ENCODE assay signal across 9 cellular contexts in the genomic region with DNA sequence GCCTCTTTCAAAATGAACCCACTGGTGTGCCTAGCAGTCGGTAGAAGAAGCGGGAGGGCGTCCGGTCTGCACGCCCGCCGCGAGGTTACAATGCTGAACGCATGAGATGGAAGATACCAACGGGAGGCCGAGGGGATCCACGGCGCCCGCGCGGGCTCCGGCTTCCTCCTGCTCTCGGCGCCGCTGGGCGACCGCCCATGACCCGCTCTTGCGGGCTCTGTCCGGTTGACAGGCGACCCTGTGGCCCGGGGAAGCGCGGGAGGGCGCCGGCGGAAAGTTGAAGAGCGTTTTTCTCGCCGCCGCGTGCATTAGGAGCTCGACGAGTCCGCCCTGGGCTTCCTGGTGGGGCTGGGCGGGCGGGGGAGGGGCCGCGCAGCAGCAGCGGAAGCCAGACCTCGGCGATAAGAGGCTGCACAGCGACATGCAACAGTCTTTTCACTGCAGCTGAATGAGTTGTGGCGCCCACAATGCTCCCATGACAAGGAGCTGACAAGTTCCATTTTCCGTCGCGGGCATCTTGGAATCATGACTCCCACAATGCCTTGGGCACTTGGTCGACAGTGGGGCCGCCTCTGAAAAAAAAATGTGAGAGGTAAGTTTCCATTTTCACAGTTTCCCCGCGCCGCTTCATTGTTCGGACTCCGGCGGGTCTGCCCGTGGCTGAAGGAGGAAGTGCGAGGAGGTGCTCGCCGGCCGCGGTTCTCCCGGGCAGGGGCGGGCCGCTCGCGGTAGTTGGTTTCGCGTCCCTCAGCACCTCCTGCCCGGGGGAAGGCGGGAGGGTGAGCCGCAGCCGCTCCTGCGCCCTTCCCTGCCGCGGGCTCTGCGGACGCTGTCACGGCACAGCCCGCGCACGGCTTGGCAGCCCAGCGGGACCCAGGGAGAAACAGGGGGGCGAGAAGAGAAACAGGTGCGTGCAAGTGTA. TPM values are rescaled to one million over a fixed set of nuclear protein-coding genes. Genes with fewer than 3 reads are reported as not detected.
A peak's percentile ranks its signal among the peaks of the same experiment; 100 is the strongest.
DNase-seq lines count a peak whose midpoint lies in the region; ATAC-seq, FAIRE-seq and TF ChIP-seq lines count a peak whose summit lies in the region.
"Had no signal": no experiment of that assay in that cellular context is flagged by ENCODE, and none has a peak within 500 bp of the region (broad histone marks: within the 10 kb centered on the region; RNA-seq: fewer than 3 reads in every experiment).

A gene with protein sequence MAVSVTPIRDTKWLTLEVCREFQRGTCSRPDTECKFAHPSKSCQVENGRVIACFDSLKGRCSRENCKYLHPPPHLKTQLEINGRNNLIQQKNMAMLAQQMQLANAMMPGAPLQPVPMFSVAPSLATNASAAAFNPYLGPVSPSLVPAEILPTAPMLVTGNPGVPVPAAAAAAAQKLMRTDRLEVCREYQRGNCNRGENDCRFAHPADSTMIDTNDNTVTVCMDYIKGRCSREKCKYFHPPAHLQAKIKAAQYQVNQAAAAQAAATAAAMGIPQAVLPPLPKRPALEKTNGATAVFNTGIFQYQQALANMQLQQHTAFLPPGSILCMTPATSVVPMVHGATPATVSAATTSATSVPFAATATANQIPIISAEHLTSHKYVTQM (plus strand): TSS at position 429 of the 922 bp plus-strand sequence. CDS start 31,265 bp downstream, outside the sequence.

- no peaks in the 10 kb centered on the region for H3K9me3 ChIP-seq in A549
- no peaks in the 10 kb centered on the region for H3K9me3 ChIP-seq in mammary epithelial cell (replicated peaks; ENCODE audit: insufficient read depth, low read length)
- H3K9me3 ChIP-seq in small intestine (ENCODE audit: control insufficient read depth, low read depth) = no peaks in the 10 kb centered on the region

- no peaks in the 10 kb centered on the region for H3K36me3 Mint-ChIP-seq in WTC11

- dilution Hi-C loops in mammary epithelial cell (cut with HindIII; ENCODE audit: low sequenced_read_pairs) = no loop called here

- no peaks in the 10 kb centered on the region for H3K27me3 ChIP-seq in mammary epithelial cell (ENCODE audit: insufficient read depth, low read length)
- H3K27me3 ChIP-seq in small intestine (ENCODE audit: control insufficient read depth in 2 of 2, insufficient read depth in 2 of 2, low read length in 2 of 2) = no peaks in the 10 kb centered on the region

- H3K9ac ChIP-seq in mammary epithelial cell (ENCODE audit: insufficient read depth, low read length) = peak within 1 kb of the TSS; percentile 92

- peak within 1 kb of the TSS; percentile 87 for H3K4me3 Mint-ChIP-seq in WTC11

- WGBS in A549 (ENCODE audit: missing lambda C conversion rate) = 0% methylated on average over 23 of the region's 89 CpGs
- 2% methylated on average over 23 of the region's 89 CpGs for WGBS in mammary epithelial cell (ENCODE audit: low coverage, missing lambda C conversion rate)
- WGBS in small intestine, 3 donors = 0% methylated on average over 75 to 89 of the region's 89 CpGs

- H3K4me2 ChIP-seq in A549 = peak within 1 kb of the TSS; percentile 69
- peak within 1 kb of the TSS; percentile 92 for H3K4me2 ChIP-seq in mammary epithelial cell (ENCODE audit: insufficient read depth, low read depth, low read length)

- no peak for TF ChIP-seq CTCF in A549 (IDR thresholded peaks at IDR 0.05)
- no peak for TF ChIP-seq CTCF in WTC11 (IDR thresholded peaks at IDR 0.05)
- no peak for TF ChIP-seq CTCF in mammary epithelial cell (conservative IDR thresholded peaks at IDR 0.05 in 1 of 2, IDR thresholded peaks at IDR 0.05 in 1 of 2; ENCODE audit: extremely low read depth in 1 of 2, insufficient read depth in 1 of 2, low read depth in 1 of 2, low read length in 2 of 2)

- peak; percentile 79 for ATAC-seq in A549
- peak; percentile 43 for ATAC-seq in GM18870 (IDR thresholded peaks at IDR 0.05; ENCODE audit: unreplicated experiment)
- ATAC-seq in HG03108 (IDR thresholded peaks at IDR 0.05; ENCODE audit: unreplicated experiment) = peak; percentile 58
- ATAC-seq in WTC11 = peak; percentile 77

- H3K27ac ChIP-seq in A549 = peak within 1 kb of the TSS; percentile 96 to 98
- peak within 1 kb of the TSS; percentile 90 for H3K27ac ChIP-seq in mammary epithelial cell (ENCODE audit: insufficient read depth, low read depth, low read length)
- H3K27ac ChIP-seq in small intestine (ENCODE audit: low read depth in 1 of 2, low read length in 1 of 2) = peak within 1 kb of the TSS; percentile 99 to 100

- H3K79me2 ChIP-seq in mammary epithelial cell (ENCODE audit: insufficient read depth, low read length) = peaks cover 52% of the 10 kb centered on the region

- TSS peak; percentile 40 for BruUV-seq in mammary epithelial cell (replicated peaks; lab: Mats Ljungman, UMichigan)

- H3K4me1 ChIP-seq in A549 = peaks cover 50% of the 10 kb centered on the region
- H3K4me1 ChIP-seq in mammary epithelial cell (ENCODE audit: insufficient read depth, low read length) = peaks cover 33% of the 10 kb centered on the region
- peaks cover 6 to 18% of the 10 kb centered on the region in 2 donors for H3K4me1 ChIP-seq in small intestine (ENCODE audit: control insufficient read depth in 2 of 2, insufficient read depth in 1 of 2, low read depth in 1 of 2, low read length in 1 of 2)

- H2AFZ ChIP-seq in mammary epithelial cell (ENCODE audit: low read depth, low read length) = peak within 1 kb of the TSS; percentile 83

- H3K4me1 Mint-ChIP-seq in WTC11 = peaks cover 44% of the 10 kb centered on the region

- in situ Hi-C loops in mammary epithelial cell (cut with MboI; ENCODE audit: low sequenced_read_pairs in 2 of 2) = loop anchor here in 1 of 2 donors (25.0 kb wide), 1 partner anchor 181 kb away; no protein-coding TSS in a partner anchor

- no peak for TF ChIP-seq EP300 in A549 (IDR thresholded peaks at IDR 0.05)

- TF ChIP-seq POLR2A in A549 (IDR thresholded peaks at IDR 0.05; ENCODE audit: low read length) = peak; percentile 87

- H3K4me3 ChIP-seq in A549 (peak within 1 kb of the TSS; percentile 65), mammary epithelial cell (replicated peaks in 1 of 3; ENCODE audit: insufficient read depth in 1 of 3, low read depth in 2 of 3, low read length in 3 of 3) (peak within 1 kb of the TSS; percentile 62 to 87 (median 66)), small intestine (ENCODE audit: low read depth in 1 of 2, low read length in 2 of 2) (peak within 1 kb of the TSS; percentile 80 to 97)

- FAIRE-seq in A549 (lab: Jason Lieb, UNC) = no peak
- no peak for FAIRE-seq in small intestine (lab: Jason Lieb, UNC)
- FAIRE-seq: G401.6 had no signal

- DNase-seq in A549 (ENCODE audit: low read depth in 1 of 2, low spot score in 1 of 2) (peak; percentile 36 to 88), NCI-H2227 (lab: John Stamatoyannopoulos, UW; ENCODE audit: unreplicated experiment) (peak; percentile 79), WTC11 (ENCODE audit: low spot score) (peak; percentile 74), mammary epithelial cell (peak; percentile 78), iPS-NIHi11 (ENCODE audit: low spot score) (peak; percentile 63), small intestine (peak; percentile 90)

- H4K20me1 ChIP-seq in mammary epithelial cell (ENCODE audit: insufficient read depth, low read length) = no peaks in the 10 kb centered on the region

- H3K27me3 Mint-ChIP-seq in WTC11 (ENCODE audit: low read depth) = peaks cover 22% of the 10 kb centered on the region

- POLR2A ChIA-PET in A549 (lab: Yijun Ruan, JAX) (interaction anchor here (0.6 to 1.8 kb wide), 25 partner anchors 8 to 328 kb away, joined by 3 to 19 read pairs (median 4); no protein-coding TSS in a partner anchor), WTC11 (lab: Charles Lee) (interaction anchor here (0.5 to 1.0 kb wide), 4 partner anchors 19 to 1897 kb away, joined by 3 to 8 read pairs (median 3); no protein-coding TSS in a partner anchor)

- H3K9me3 Mint-ChIP-seq in WTC11 = no peaks in the 10 kb centered on the region

- intact Hi-C loops in mammary epithelial cell (cut with micrococcal nuclease) = loop anchor here (2.0 to 5.0 kb wide), 4 partner anchors 30 to 241 kb away; no protein-coding TSS in a partner anchor

- H3K36me3 ChIP-seq in mammary epithelial cell (ENCODE audit: insufficient read depth, low read length) (no peaks in the 10 kb centered on the region), small intestine (ENCODE audit: control insufficient read depth in 2 of 2, insufficient read depth in 2 of 2, low read length in 2 of 2) (no peaks in the 10 kb centered on the region)

- TF ChIP-seq RAD21 in A549 (conservative IDR thresholded peaks at IDR 0.05 in 1 of 2, IDR thresholded peaks at IDR 0.05 in 1 of 2) = peak in 1 of 2 experiments; percentile 45; a peak in 2 of 5 replicates

- CTCF ChIA-PET in A549 (lab: Yijun Ruan, JAX) = interaction anchor here (1.2 to 1.4 kb wide), 3 partner anchors 10 to 183 kb away, joined by 3 to 4 read pairs (median 3); no protein-coding TSS in a partner anchor
- CTCF ChIA-PET in WTC11 (lab: Charles Lee) = interaction anchor here (1.0 to 1.3 kb wide), 3 partner anchors 85 to 197 kb away, joined by 3 read pairs; no protein-coding TSS in a partner anchor
- CTCF ChIA-PET in mammary epithelial cell (lab: Charles Lee; ENCODE audit: low non-redundant PET) = no interaction called here

- peak within 1 kb of the TSS; percentile 94 for H3K27ac Mint-ChIP-seq in WTC11

TF ChIP-seq in A549, 52 proteins besides CTCF, POLR2A, EP300 and RAD21 (continues in another document):
- no peak for TF ChIP-seq MAFK (IDR thresholded peaks at IDR 0.05; ENCODE audit: partially characterized antibody)

TF ChIP-seq in WTC11, 78 proteins besides CTCF, POLR2A, EP300 and RAD21 (continues in another document):
- TF ChIP-seq, protein P1, sequence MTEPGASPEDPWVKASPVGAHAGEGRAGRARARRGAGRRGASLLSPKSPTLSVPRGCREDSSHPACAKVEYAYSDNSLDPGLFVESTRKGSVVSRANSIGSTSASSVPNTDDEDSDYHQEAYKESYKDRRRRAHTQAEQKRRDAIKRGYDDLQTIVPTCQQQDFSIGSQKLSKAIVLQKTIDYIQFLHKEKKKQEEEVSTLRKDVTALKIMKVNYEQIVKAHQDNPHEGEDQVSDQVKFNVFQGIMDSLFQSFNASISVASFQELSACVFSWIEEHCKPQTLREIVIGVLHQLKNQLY (CRISPR knock-in tag; IDR thresholded peaks at IDR 0.05) = no peak
- TF ChIP-seq CREM (CRISPR knock-in tag; IDR thresholded peaks at IDR 0.05) = 0 out of 2 replicates have a peak, but pooled peaks have one; percentile 47
- TF ChIP-seq, protein P2, sequence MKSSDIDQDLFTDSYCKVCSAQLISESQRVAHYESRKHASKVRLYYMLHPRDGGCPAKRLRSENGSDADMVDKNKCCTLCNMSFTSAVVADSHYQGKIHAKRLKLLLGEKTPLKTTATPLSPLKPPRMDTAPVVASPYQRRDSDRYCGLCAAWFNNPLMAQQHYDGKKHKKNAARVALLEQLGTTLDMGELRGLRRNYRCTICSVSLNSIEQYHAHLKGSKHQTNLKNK (CRISPR knock-in tag; IDR thresholded peaks at IDR 0.05) = no peak

RNA-seq across cellular contexts. Expression of the gene that starts here (rescaled TPM):
- polyA plus RNA-seq in A549 (2011; rRNA removed) = 92.5 and 114 TPM in 2 replicates
- polyA plus RNA-seq in A549 (2012; cell fraction: cytosol; rRNA removed) = 38.1 and 53.4 TPM in 2 replicates
- 23.1 and 23.7 TPM in 2 replicates for polyA plus RNA-seq in A549 (2012; cell fraction: nucleus; rRNA removed)
- polyA plus RNA-seq in A549 (2017; fragmentation: RNase III; extraction: RNeasy Plus Mini Kit Qiagen cat#74134 plus additional on column Dnase treatment) = 59.6 to 60.5 TPM (median 59.9 TPM) in 3 replicates
- 330 and 339 TPM in 2 replicates for polyA minus RNA-seq in A549 (2011; rRNA and poly(A)+ RNA removed)
- 16.0 to 20.4 TPM (median 17.8 TPM) in 3 replicates for total RNA-seq in WTC11 (2021)
- 100 to 1,000 TPM; 107 to 188 TPM for total RNA-seq in mammary epithelial cell
- 69.5 TPM for polyA plus RNA-seq in mammary epithelial cell
- 363 TPM for polyA minus RNA-seq in mammary epithelial cell
- 10 to 100 TPM; 39.6 to 41.2 (median 40.0) TPM for polyA plus RNA-seq in small intestine

Comparison
In these comparisons a context has a peak if more than half of its experiments do, and no peak if none do; other contexts are left out.
1. Peak in every context shown above with its lines: DNase-seq, ATAC-seq, H3K4me3 ChIP-seq and H3K27ac ChIP-seq.